ENCODE assay signal across 1 cellular context in the genomic region with DNA sequence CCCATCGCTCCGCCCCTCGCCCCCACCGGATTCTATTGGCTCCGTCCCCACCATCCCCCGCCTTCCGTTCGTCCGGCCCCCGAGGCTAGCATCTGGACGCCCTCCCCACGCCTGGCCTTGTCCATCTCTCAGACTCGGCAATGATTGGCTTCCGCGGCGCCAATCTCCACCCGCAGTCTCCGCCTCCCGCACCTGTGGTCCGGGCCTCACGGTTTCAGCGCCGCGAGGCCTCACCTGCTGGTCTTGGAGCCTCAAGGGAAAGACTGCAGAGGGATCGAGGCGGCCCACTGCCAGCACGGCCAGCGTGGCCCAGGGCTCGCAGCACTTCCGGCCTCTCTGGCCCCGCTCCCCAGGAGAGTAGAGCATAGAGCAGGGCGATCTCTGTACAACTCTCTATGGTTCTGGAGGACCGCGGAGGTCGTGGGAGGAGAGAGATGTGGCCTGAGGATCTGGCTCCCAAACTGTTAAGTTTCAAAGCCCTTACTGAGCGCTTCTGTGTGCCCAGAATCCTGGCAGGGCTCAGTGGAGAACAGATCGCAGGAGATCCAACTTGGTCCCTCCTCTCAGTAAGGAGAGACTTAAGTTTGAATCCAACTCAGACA.
TF ChIP-seq lines count a peak whose summit lies in the region.

TSS of gene ERCC1 (minus strand) at position 329 of the 602 bp plus-strand sequence. CDS start 543 bp downstream, outside the sequence.

TF ChIP-seq in K562, 482 proteins besides CTCF, POLR2A, EP300 and RAD21 (continued from another document and continues in another):
- no peak for TF ChIP-seq ZNF282 (CRISPR knock-in tag; IDR thresholded peaks at IDR 0.05)
- TF ChIP-seq, protein P1, sequence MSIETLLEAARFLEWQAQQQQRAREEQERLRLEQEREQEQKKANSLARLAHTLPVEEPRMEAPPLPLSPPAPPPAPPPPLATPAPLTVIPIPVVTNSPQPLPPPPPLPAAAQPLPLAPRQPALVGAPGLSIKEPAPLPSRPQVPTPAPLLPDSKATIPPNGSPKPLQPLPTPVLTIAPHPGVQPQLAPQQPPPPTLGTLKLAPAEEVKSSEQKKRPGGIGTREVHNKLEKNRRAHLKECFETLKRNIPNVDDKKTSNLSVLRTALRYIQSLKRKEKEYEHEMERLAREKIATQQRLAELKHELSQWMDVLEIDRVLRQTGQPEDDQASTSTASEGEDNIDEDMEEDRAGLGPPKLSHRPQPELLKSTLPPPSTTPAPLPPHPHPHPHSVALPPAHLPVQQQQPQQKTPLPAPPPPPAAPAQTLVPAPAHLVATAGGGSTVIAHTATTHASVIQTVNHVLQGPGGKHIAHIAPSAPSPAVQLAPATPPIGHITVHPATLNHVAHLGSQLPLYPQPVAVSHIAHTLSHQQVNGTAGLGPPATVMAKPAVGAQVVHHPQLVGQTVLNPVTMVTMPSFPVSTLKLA (conservative IDR thresholded peaks at IDR 0.05) = peak; percentile 83 to 93
- TF ChIP-seq ARID3A (IDR thresholded peaks at IDR 0.05; ENCODE audit: borderline replicate concordance, low read depth, low read length) = peak; percentile 31; the same call in 1 of the 2 replicates
- peak; percentile 76 for TF ChIP-seq POLR2B (IDR thresholded peaks at IDR 0.05; ENCODE audit: low read depth, partially characterized antibody)
- TF ChIP-seq PKNOX1 (IDR thresholded peaks at IDR 0.05) = peak; percentile 99
- TF ChIP-seq HDAC1 (IDR thresholded peaks at IDR 0.05) = peak in 1 of 2 experiments; percentile 91; a peak in 2 of 4 replicates
- TF ChIP-seq, protein P2, sequence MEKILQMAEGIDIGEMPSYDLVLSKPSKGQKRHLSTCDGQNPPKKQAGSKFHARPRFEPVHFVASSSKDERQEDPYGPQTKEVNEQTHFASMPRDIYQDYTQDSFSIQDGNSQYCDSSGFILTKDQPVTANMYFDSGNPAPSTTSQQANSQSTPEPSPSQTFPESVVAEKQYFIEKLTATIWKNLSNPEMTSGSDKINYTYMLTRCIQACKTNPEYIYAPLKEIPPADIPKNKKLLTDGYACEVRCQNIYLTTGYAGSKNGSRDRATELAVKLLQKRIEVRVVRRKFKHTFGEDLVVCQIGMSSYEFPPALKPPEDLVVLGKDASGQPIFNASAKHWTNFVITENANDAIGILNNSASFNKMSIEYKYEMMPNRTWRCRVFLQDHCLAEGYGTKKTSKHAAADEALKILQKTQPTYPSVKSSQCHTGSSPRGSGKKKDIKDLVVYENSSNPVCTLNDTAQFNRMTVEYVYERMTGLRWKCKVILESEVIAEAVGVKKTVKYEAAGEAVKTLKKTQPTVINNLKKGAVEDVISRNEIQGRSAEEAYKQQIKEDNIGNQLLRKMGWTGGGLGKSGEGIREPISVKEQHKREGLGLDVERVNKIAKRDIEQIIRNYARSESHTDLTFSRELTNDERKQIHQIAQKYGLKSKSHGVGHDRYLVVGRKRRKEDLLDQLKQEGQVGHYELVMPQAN (IDR thresholded peaks at IDR 0.05; ENCODE audit: borderline replicate concordance) = peak; percentile 86; the same call in 1 of the 2 replicates
- TF ChIP-seq KAT2B (IDR thresholded peaks at IDR 0.05; ENCODE audit: low read depth, low read length) = peak; percentile 29
- TF ChIP-seq, protein P3, sequence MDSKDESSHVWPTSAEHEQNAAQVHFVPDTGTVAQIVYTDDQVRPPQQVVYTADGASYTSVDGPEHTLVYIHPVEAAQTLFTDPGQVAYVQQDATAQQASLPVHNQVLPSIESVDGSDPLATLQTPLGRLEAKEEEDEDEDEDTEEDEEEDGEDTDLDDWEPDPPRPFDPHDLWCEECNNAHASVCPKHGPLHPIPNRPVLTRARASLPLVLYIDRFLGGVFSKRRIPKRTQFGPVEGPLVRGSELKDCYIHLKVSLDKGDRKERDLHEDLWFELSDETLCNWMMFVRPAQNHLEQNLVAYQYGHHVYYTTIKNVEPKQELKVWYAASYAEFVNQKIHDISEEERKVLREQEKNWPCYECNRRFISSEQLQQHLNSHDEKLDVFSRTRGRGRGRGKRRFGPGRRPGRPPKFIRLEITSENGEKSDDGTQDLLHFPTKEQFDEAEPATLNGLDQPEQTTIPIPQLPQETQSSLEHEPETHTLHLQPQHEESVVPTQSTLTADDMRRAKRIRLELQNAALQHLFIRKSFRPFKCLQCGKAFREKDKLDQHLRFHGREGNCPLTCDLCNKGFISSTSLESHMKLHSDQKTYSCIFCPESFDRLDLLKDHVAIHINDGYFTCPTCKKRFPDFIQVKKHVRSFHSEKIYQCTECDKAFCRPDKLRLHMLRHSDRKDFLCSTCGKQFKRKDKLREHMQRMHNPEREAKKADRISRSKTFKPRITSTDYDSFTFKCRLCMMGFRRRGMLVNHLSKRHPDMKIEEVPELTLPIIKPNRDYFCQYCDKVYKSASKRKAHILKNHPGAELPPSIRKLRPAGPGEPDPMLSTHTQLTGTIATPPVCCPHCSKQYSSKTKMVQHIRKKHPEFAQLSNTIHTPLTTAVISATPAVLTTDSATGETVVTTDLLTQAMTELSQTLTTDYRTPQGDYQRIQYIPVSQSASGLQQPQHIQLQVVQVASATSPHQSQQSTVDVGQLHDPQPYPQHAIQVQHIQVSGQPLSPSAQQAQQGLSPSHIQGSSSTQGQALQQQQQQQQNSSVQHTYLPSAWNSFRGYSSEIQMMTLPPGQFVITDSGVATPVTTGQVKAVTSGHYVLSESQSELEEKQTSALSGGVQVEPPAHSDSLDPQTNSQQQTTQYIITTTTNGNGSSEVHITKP (IDR thresholded peaks at IDR 0.05; ENCODE audit: partially characterized antibody) = peak; percentile 74
- TF ChIP-seq CBX3 (IDR thresholded peaks at IDR 0.05; ENCODE audit: borderline replicate concordance in 1 of 2, low read length in 2 of 2) = peak in 1 of 2 experiments; percentile 40; a peak in 1 of 3 replicates
- no peak for TF ChIP-seq HLTF (IDR thresholded peaks at IDR 0.05)
- peak; percentile 65 for TF ChIP-seq E2F6 (IDR thresholded peaks at IDR 0.05; ENCODE audit: borderline replicate concordance in 1 of 2, extremely low read depth in 1 of 2, insufficient read depth in 1 of 2, insufficient read length in 1 of 2, low read depth in 1 of 2, low read length in 1 of 2, poor library complexity in 1 of 2, severe bottlenecking in 1 of 2)
- no peak for TF ChIP-seq ZNF57 (CRISPR knock-in tag; IDR thresholded peaks at IDR 0.05)
- TF ChIP-seq ZNF77 (CRISPR knock-in tag; IDR thresholded peaks at IDR 0.05) = no peak
- TF ChIP-seq, protein P4, sequence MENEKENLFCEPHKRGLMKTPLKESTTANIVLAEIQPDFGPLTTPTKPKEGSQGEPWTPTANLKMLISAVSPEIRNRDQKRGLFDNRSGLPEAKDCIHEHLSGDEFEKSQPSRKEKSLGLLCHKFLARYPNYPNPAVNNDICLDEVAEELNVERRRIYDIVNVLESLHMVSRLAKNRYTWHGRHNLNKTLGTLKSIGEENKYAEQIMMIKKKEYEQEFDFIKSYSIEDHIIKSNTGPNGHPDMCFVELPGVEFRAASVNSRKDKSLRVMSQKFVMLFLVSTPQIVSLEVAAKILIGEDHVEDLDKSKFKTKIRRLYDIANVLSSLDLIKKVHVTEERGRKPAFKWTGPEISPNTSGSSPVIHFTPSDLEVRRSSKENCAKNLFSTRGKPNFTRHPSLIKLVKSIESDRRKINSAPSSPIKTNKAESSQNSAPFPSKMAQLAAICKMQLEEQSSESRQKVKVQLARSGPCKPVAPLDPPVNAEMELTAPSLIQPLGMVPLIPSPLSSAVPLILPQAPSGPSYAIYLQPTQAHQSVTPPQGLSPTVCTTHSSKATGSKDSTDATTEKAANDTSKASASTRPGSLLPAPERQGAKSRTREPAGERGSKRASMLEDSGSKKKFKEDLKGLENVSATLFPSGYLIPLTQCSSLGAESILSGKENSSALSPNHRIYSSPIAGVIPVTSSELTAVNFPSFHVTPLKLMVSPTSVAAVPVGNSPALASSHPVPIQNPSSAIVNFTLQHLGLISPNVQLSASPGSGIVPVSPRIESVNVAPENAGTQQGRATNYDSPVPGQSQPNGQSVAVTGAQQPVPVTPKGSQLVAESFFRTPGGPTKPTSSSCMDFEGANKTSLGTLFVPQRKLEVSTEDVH (IDR thresholded peaks at IDR 0.05; ENCODE audit: low read depth, partially characterized antibody) = peak; percentile 81
- no peak for TF ChIP-seq ZKSCAN8 (CRISPR knock-in tag; IDR thresholded peaks at IDR 0.05)
- peak; percentile 74 for TF ChIP-seq TAF9B (IDR thresholded peaks at IDR 0.05; ENCODE audit: partially characterized antibody)
- TF ChIP-seq ZNF551 (CRISPR knock-in tag; IDR thresholded peaks at IDR 0.05) = no peak
- peak; percentile 30 for TF ChIP-seq ASH1L (IDR thresholded peaks at IDR 0.05; ENCODE audit: borderline replicate concordance, low read depth, partially characterized antibody)
- 0 out of 2 replicates have a peak, but pooled peaks have one; percentile 59 for TF ChIP-seq ZNF197 (CRISPR knock-in tag; IDR thresholded peaks at IDR 0.05; ENCODE audit: low read depth)
- TF ChIP-seq ZNF639 (CRISPR knock-in tag; conservative IDR thresholded peaks at IDR 0.05 in 1 of 2, IDR thresholded peaks at IDR 0.05 in 1 of 2) = peak in 1 of 2 experiments; percentile 67; a peak in 1 of 4 replicates
- no peak for TF ChIP-seq ARHGAP35 (IDR thresholded peaks at IDR 0.05; ENCODE audit: partially characterized antibody)
- TF ChIP-seq ZNF12 (CRISPR knock-in tag; IDR thresholded peaks at IDR 0.05) = no peak
- TF ChIP-seq ZZZ3 (IDR thresholded peaks at IDR 0.05) = peak; percentile 94
- no peak for TF ChIP-seq TOE1 (IDR thresholded peaks at IDR 0.05; ENCODE audit: borderline replicate concordance)
- no peak for TF ChIP-seq TOE1 (CRISPR knock-in tag; IDR thresholded peaks at IDR 0.05; ENCODE audit: borderline replicate concordance, low read depth)
- TF ChIP-seq FOS (IDR thresholded peaks at IDR 0.05; ENCODE audit: extremely low read depth, insufficient read length) = peak; percentile 49
- 0 out of 2 replicates have a peak, but pooled peaks have one; percentile 22 for TF ChIP-seq SMAD3 (CRISPR knock-in tag; conservative IDR thresholded peaks at IDR 0.05)
- TF ChIP-seq CTBP1 (IDR thresholded peaks at IDR 0.05; ENCODE audit: borderline replicate concordance) = peak; percentile 87
- TF ChIP-seq CHD2 (IDR thresholded peaks at IDR 0.05; ENCODE audit: low read depth, low read length) = 0 out of 2 replicates have a peak, but pooled peaks have one; percentile 49
- TF ChIP-seq ETV6 (IDR thresholded peaks at IDR 0.05; ENCODE audit: borderline replicate concordance in 1 of 2, low read depth in 2 of 2, low read length in 1 of 2) = no peak
- no peak for TF ChIP-seq ETV6 (CRISPR knock-in tag; IDR thresholded peaks at IDR 0.05; ENCODE audit: borderline replicate concordance)
- TF ChIP-seq CBFA2T3 (IDR thresholded peaks at IDR 0.05) = peak; percentile 48; the same call in 1 of the 2 replicates
- TF ChIP-seq GTF2E2 (tag; IDR thresholded peaks at IDR 0.05) = peak; percentile 86
- TF ChIP-seq DIDO1 (tag; IDR thresholded peaks at IDR 0.05; ENCODE audit: low read depth) = peak; percentile 71; the same call in 1 of the 2 replicates
- peak; percentile 66 to 94 for TF ChIP-seq MAZ (CRISPR knock-in tag; conservative IDR thresholded peaks at IDR 0.05 in 1 of 2, IDR thresholded peaks at IDR 0.05 in 1 of 2)
- TF ChIP-seq THRAP3 (IDR thresholded peaks at IDR 0.05; ENCODE audit: borderline replicate concordance) = 0 out of 2 replicates have a peak, but pooled peaks have one; percentile 68
- TF ChIP-seq SAP30 (IDR thresholded peaks at IDR 0.05; ENCODE audit: borderline replicate concordance, insufficient read depth, low read depth, low read length, poor library complexity, severe bottlenecking) = peak; percentile 76
- 0 out of 2 replicates have a peak, but pooled peaks have one; percentile 45 for TF ChIP-seq RNF2 (IDR thresholded peaks at IDR 0.05)
- peak; percentile 16; the same call in 1 of the 2 replicates for TF ChIP-seq NCOA1 (IDR thresholded peaks at IDR 0.05; ENCODE audit: low read depth)
- TF ChIP-seq EGR1 (conservative IDR thresholded peaks at IDR 0.05) = peak; percentile 63
- TF ChIP-seq TEAD2 (tag; IDR thresholded peaks at IDR 0.05) = no peak
- TF ChIP-seq ZNF561 (CRISPR knock-in tag; conservative IDR thresholded peaks at IDR 0.05) = no peak
- TF ChIP-seq KDM5B (IDR thresholded peaks at IDR 0.05; ENCODE audit: insufficient replicate concordance, low read depth, low read length) = peak; percentile 65
- peak; percentile 98 for TF ChIP-seq SP2 (IDR thresholded peaks at IDR 0.05; ENCODE audit: extremely low read depth, low read depth, low read length, poor library complexity, severe bottlenecking)
- TF ChIP-seq, protein P5, sequence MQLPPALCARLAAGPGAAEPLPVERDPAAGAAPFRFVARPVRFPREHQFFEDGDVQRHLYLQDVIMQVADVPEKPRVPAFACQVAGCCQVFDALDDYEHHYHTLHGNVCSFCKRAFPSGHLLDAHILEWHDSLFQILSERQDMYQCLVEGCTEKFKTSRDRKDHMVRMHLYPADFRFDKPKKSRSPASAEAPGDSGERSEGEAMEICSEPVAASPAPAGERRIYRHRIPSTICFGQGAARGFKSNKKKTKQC (CRISPR knock-in tag; IDR thresholded peaks at IDR 0.05) = no peak
